ENCODE assay signal across 8 cellular contexts in the genomic region with DNA sequence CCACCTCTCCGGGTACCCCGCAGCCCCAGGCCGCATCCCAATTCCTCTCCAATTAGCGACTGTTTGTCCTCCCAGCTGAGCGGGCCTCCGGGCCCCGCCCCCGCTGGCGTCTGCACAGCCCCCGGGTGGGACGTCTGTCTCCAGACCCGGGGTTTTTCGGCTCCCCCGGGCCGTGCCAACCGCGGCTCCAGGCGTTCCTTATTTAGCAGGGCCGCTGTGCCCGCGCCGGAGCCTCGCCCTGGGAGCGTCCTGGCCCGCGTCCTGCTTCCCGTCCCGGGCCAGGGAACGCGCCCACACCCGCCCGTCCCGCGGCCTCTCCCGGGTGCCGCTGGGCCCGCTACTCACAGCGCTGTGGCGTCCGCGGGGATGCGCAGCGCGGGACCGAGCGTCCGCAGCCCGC. TPM values are rescaled to one million over a fixed set of nuclear protein-coding genes. Genes with fewer than 3 reads are reported as not detected.
DNase-seq lines count a peak whose midpoint lies in the region; FAIRE-seq and TF ChIP-seq lines count a peak whose summit lies in the region.
"Not testable (repeated sequence)": the region's sequence is repeated elsewhere in the genome, so short reads cannot be mapped to it uniquely, and the experiment has no call there.

No MANE protein-coding gene starts in this region.

- TF ChIP-seq EP300 in H1 (IDR thresholded peaks at IDR 0.05; ENCODE audit: borderline replicate concordance in 1 of 2, low read depth in 2 of 2, low read length in 2 of 2) = not testable (repeated sequence)

- H3K9me3 ChIP-seq in SJSA1 (replicated peaks); H1 (ENCODE audit: insufficient read depth in 2 of 2, low read depth in 1 of 2, low read length in 1 of 2); iPS-20b (ENCODE audit: insufficient read depth, low read depth, low read length); osteoblast (ENCODE audit: low read depth, low read length); stomach smooth muscle (ENCODE audit: control insufficient read depth in 2 of 2, low read length in 2 of 2): not testable (repeated sequence)

- peaks cover 0 to 19% of the 10 kb centered on the region in 2 experiments; a peak in 1 of 4 replicates for H3K79me2 ChIP-seq in H1 (ENCODE audit: control insufficient read depth in 1 of 2, insufficient read depth in 2 of 2, low read length in 2 of 2)
- not testable (repeated sequence) for H3K79me2 ChIP-seq in osteoblast (ENCODE audit: insufficient read depth, low read length)

- POLR2A ChIA-PET in H1 (lab: Charles Lee; ENCODE audit: partially characterized antibody) = not testable (repeated sequence)

- not testable (repeated sequence) for H4K91ac ChIP-seq in H1 (replicated peaks; ENCODE audit: insufficient read length, low read length)

- peak overlapping the region; percentile 46 for H3K4me3 ChIP-seq in Jurkat, Clone E6-1 (ENCODE audit: low read length)
- peak overlapping the region; percentile 41 for H3K4me3 ChIP-seq in SJSA1
- peak overlapping the region in 3 of 4 experiments; percentile 17 to 58 (median 52); a peak in 5 of 8 replicates for H3K4me3 ChIP-seq in H1 (ENCODE audit: extremely low read depth in 1 of 4, insufficient read depth in 2 of 4, low read depth in 3 of 4, low read length in 4 of 4)
- peak overlapping the region; percentile 58; the same call in 1 of the 2 replicates for H3K4me3 ChIP-seq in iPS-20b (ENCODE audit: low read length)
- H3K4me3 ChIP-seq in osteoblast (ENCODE audit: insufficient read depth, low read length) = peak overlapping the region; percentile 66
- peak overlapping the region; percentile 40 to 62 for H3K4me3 ChIP-seq in stomach smooth muscle (ENCODE audit: low read length in 2 of 2)

- peak overlapping the region in 1 of 7 donors; percentile 48 for H3K27ac Mint-ChIP-seq in CD14-positive monocyte
- H3K27ac Mint-ChIP-seq in activated T-helper 2 cell treated with anti-CD3 and anti-CD28 coated beads, Interferon-gamma antibody, Interleukin-2, Interleukin-4, amounts not matched to agents 10 μg/mL and 5 μg/mL and 100 μg/mL, durations not matched to agents 14 hours and 24 hours and 36 hours = not testable (repeated sequence)

- not testable (repeated sequence) for TF ChIP-seq RAD21 in H1 (IDR thresholded peaks at IDR 0.05 in 1 of 2, conservative IDR thresholded peaks at IDR 0.05 in 1 of 2; ENCODE audit: low read depth in 2 of 2, low read length in 2 of 2)

- TF ChIP-seq CTCF in CD14-positive monocyte (IDR thresholded peaks at IDR 0.05); H1 (IDR thresholded peaks at IDR 0.05; ENCODE audit: control extremely low read depth in 1 of 3, insufficient read depth in 1 of 3, low read depth in 1 of 3, low read length in 3 of 3); osteoblast (IDR thresholded peaks at IDR 0.05; ENCODE audit: extremely low read depth, low read depth, low read length): not testable (repeated sequence)

- H2BK12ac ChIP-seq in H1 (ENCODE audit: low read depth, low read length) = not testable (repeated sequence)

- H3K4me1 ChIP-seq in SJSA1 (replicated peaks); H1 (replicated peaks in 1 of 4; ENCODE audit: control insufficient read depth in 3 of 4, insufficient read depth in 4 of 4, low read length in 3 of 4); iPS-20b (ENCODE audit: insufficient read depth, low read length); osteoblast (ENCODE audit: insufficient read depth, low read length); stomach smooth muscle (ENCODE audit: control insufficient read depth, insufficient read depth, low read length): not testable (repeated sequence)

- not testable (repeated sequence) for H2AK5ac ChIP-seq in H1 (ENCODE audit: low read depth, low read length)

- not testable (repeated sequence) for H3K36me3 ChIP-seq in SJSA1; H1 (ENCODE audit: control insufficient read depth in 2 of 4, insufficient read depth in 4 of 4, low read length in 3 of 4); iPS-20b (ENCODE audit: insufficient read depth, low read depth, low read length); osteoblast (ENCODE audit: insufficient read depth, low read length); stomach smooth muscle (ENCODE audit: control insufficient read depth in 2 of 2, insufficient read depth in 2 of 2, low read length in 2 of 2)

- H3K27me3 ChIP-seq in SJSA1 (replicated peaks); H1 (replicated peaks in 1 of 4; ENCODE audit: control insufficient read depth in 3 of 4, extremely low read depth in 1 of 4, insufficient read depth in 3 of 4, low read length in 3 of 4); iPS-20b (ENCODE audit: insufficient read depth, low read length); osteoblast (ENCODE audit: insufficient read depth, low read length); stomach smooth muscle (ENCODE audit: control insufficient read depth in 1 of 2, insufficient read depth in 2 of 2, low read length in 2 of 2): not testable (repeated sequence)

- no CpG with 5 or more reads among the region's 48 CpGs for WGBS in H1 (ENCODE audit: extremely low coverage in 1 of 2, insufficient coverage in 1 of 2, insufficient read length in 1 of 2, insufficient replicate concordance in 2 of 2, low coverage in 1 of 2, low lambda C conversion rate in 2 of 2, missing lambda C conversion rate in 1 of 2), 2 experiments

- not testable (repeated sequence) for H3K23me2 ChIP-seq in H1 (ENCODE audit: low read depth, low read length)

- H3K4me2 ChIP-seq in H1 (ENCODE audit: insufficient read depth in 1 of 2, low read depth in 2 of 2, low read length in 2 of 2) = peak overlapping the region in 1 of 2 experiments; percentile 42; a peak in 2 of 4 replicates
- H3K4me2 ChIP-seq in osteoblast (ENCODE audit: insufficient read depth, low read length) = peak overlapping the region; percentile 39

- not testable (repeated sequence) for DNase-seq in CD14-positive monocyte (ENCODE audit: low spot score); Jurkat, Clone E6-1 (ENCODE audit: low read depth, low spot score); SJSA1 (ENCODE audit: low read depth in 1 of 2, low spot score in 2 of 2); activated T-helper 2 cell treated with anti-CD3 and anti-CD28 coated beads, Interferon-gamma antibody, Interleukin-2, Interleukin-4, amounts not matched to agents 10 μg/mL and 5 μg/mL and 100 μg/mL, durations not matched to agents 14 hours and 24 hours and 36 hours (ENCODE audit: low spot score); H1 (ENCODE audit: low read depth in 1 of 2, low spot score in 2 of 2)
- peak; percentile 36 for DNase-seq in osteoblast (ENCODE audit: insufficient read length, low spot score, missing footprints)

- H2AFZ ChIP-seq in H1 (ENCODE audit: low read length); osteoblast (ENCODE audit: low read length): not testable (repeated sequence)

- not testable (repeated sequence) for H2BK15ac ChIP-seq in H1 (ENCODE audit: low read length)

- H3K9ac ChIP-seq in H1 (replicated peaks in 1 of 4; ENCODE audit: extremely low read depth in 1 of 4, low read depth in 3 of 4, low read length in 3 of 4); iPS-20b (ENCODE audit: low read depth, low read length): not testable (repeated sequence)
- peak overlapping the region in 1 of 2 donors; percentile 38 for H3K9ac ChIP-seq in stomach smooth muscle (ENCODE audit: low read length in 2 of 2)

- H3K4me3 Mint-ChIP-seq in CD14-positive monocyte = peak overlapping the region; percentile 63 to 67
- H3K4me3 Mint-ChIP-seq in activated T-helper 2 cell treated with anti-CD3 and anti-CD28 coated beads, Interferon-gamma antibody, Interleukin-2, Interleukin-4, amounts not matched to agents 10 μg/mL and 5 μg/mL and 100 μg/mL, durations not matched to agents 14 hours and 24 hours and 36 hours (ENCODE audit: low read depth) = peak overlapping the region; percentile 64

- not testable (repeated sequence) for H2BK5ac ChIP-seq in H1 (ENCODE audit: low read depth, low read length)

- not testable (repeated sequence) for H3K36me3 Mint-ChIP-seq in CD14-positive monocyte; activated T-helper 2 cell treated with anti-CD3 and anti-CD28 coated beads, Interferon-gamma antibody, Interleukin-2, Interleukin-4, amounts not matched to agents 10 μg/mL and 5 μg/mL and 100 μg/mL, durations not matched to agents 14 hours and 24 hours and 36 hours (ENCODE audit: low read depth)

- H3K14ac ChIP-seq in H1 (ENCODE audit: insufficient read length) = not testable (repeated sequence)

- not testable (repeated sequence) for H4K20me1 ChIP-seq in H1 (replicated peaks in 1 of 2; ENCODE audit: control insufficient read depth in 1 of 2, insufficient read depth in 2 of 2, low read length in 2 of 2); osteoblast (ENCODE audit: insufficient read depth, low read length)

- not testable (repeated sequence) for TF ChIP-seq POLR2A in H1 (IDR thresholded peaks at IDR 0.05; ENCODE audit: control extremely low read depth in 1 of 2, low read depth in 2 of 2, low read length in 2 of 2)

- not testable (repeated sequence) for FAIRE-seq in H1 (lab: Jason Lieb, UNC)

- not testable (repeated sequence) for H4K5ac ChIP-seq in H1 (ENCODE audit: insufficient read length, low read depth, low read length)

- not testable (repeated sequence) for H3K4me1 Mint-ChIP-seq in CD14-positive monocyte; activated T-helper 2 cell treated with anti-CD3 and anti-CD28 coated beads, Interferon-gamma antibody, Interleukin-2, Interleukin-4, amounts not matched to agents 10 μg/mL and 5 μg/mL and 100 μg/mL, durations not matched to agents 14 hours and 24 hours and 36 hours (ENCODE audit: low read depth)

- H3K27ac ChIP-seq in SJSA1; H1 (ENCODE audit: low read depth, low read length); iPS-20b (ENCODE audit: low read length); osteoblast (ENCODE audit: low read depth, low read length); stomach smooth muscle (ENCODE audit: low read length): not testable (repeated sequence)

- H3K56ac ChIP-seq in H1 (replicated peaks; ENCODE audit: insufficient read length, low read depth, low read length) = not testable (repeated sequence)

- CTCF ChIA-PET in H1 (lab: Charles Lee; ENCODE audit: partially characterized antibody) = not testable (repeated sequence)

- H2BK120ac ChIP-seq in H1 (replicated peaks; ENCODE audit: low read depth, low read length) = not testable (repeated sequence)

- not testable (repeated sequence) for H4K8ac ChIP-seq in H1 (ENCODE audit: extremely low read depth, insufficient read depth, low read length)

- not testable (repeated sequence) for H3K79me1 ChIP-seq in H1 (ENCODE audit: low read depth, low read length)

- H3K9me3 Mint-ChIP-seq in CD14-positive monocyte; activated T-helper 2 cell treated with anti-CD3 and anti-CD28 coated beads, Interferon-gamma antibody, Interleukin-2, Interleukin-4, amounts not matched to agents 10 μg/mL and 5 μg/mL and 100 μg/mL, durations not matched to agents 14 hours and 24 hours and 36 hours: not testable (repeated sequence)

- not testable (repeated sequence) for H2BK20ac ChIP-seq in H1 (ENCODE audit: low read length)

- H3K4ac ChIP-seq in H1 (replicated peaks; ENCODE audit: insufficient read length, low read depth, low read length) = not testable (repeated sequence)

- not testable (repeated sequence) for H3K23ac ChIP-seq in H1 (ENCODE audit: insufficient read length)

- H3K18ac ChIP-seq in H1 (ENCODE audit: extremely low read depth, low read length) = not testable (repeated sequence)

- H3K27me3 Mint-ChIP-seq in CD14-positive monocyte (ENCODE audit: low read depth in 3 of 3); activated T-helper 2 cell treated with anti-CD3 and anti-CD28 coated beads, Interferon-gamma antibody, Interleukin-2, Interleukin-4, amounts not matched to agents 10 μg/mL and 5 μg/mL and 100 μg/mL, durations not matched to agents 14 hours and 24 hours and 36 hours (ENCODE audit: low read depth): not testable (repeated sequence)

- intact Hi-C loops in CD14-positive monocyte (cut with micrococcal nuclease); activated T-helper 2 cell treated with anti-CD3 and anti-CD28 coated beads, Interferon-gamma antibody, Interleukin-2, Interleukin-4, amounts not matched to agents 10 μg/mL and 5 μg/mL and 100 μg/mL, durations not matched to agents 14 hours and 24 hours and 36 hours (cut with micrococcal nuclease): not testable (repeated sequence)

RNA-seq across cellular contexts. Expression of gene RRN3, which starts 59.9 kb away (rescaled TPM):
- 1 to 10 TPM; 4.3 to 9.2 TPM for polyA plus RNA-seq in CD14-positive monocyte
- polyA plus RNA-seq in Jurkat, Clone E6-1 (2012; ENCODE audit: insufficient read depth, insufficient read length) = 32.4 TPM
- 61.6 and 67.6 TPM in 2 replicates for total RNA-seq in SJSA1 (2014; rRNA removed; shearing (Covaris generic))
- 37.5 and 39.1 TPM in 2 replicates for total RNA-seq in activated T-helper 2 cell treated with anti-CD3 and anti-CD28 coated beads, Interferon-gamma antibody, Interleukin-2, Interleukin-4, amounts not matched to agents 10 μg/mL and 5 μg/mL and 100 μg/mL, durations not matched to agents 14 hours and 24 hours and 36 hours
- 26.0 and 26.1 TPM in 2 replicates for total RNA-seq in H1 (2021; fragmentation: NEBNext Ultra II Directional; extraction: Animal tissue kit (Norgen Biotek cat#: 25700))
- 10.0 and 15.1 TPM in 2 replicates for polyA plus RNA-seq in H1 (2011; rRNA removed)
- polyA plus RNA-seq in H1 (2011; cell fraction: cytosol; rRNA removed) = 17.5 TPM
- 14.9 TPM for polyA plus RNA-seq in H1 (2011; cell fraction: nucleus; rRNA removed)
- polyA plus RNA-seq in H1 (2012, experiment 1 of 2) = 18.4 to 25.3 TPM (median 20.4 TPM) in 4 replicates
- 1.7 TPM for polyA plus RNA-seq in H1 (2012, experiment 2 of 2)
- polyA plus RNA-seq in H1 (2013, experiment 1 of 2) = 12.6 TPM
- polyA plus RNA-seq in H1 (2013, experiment 2 of 2) = 12.8 TPM
- 34.0 and 41.1 TPM in 2 replicates for polyA minus RNA-seq in H1 (2011; rRNA and poly(A)+ RNA removed)
- polyA minus RNA-seq in H1 (2011; cell fraction: cytosol; rRNA and poly(A)+ RNA removed) = 19.2 TPM
- polyA minus RNA-seq in H1 (2011; cell fraction: nucleus; rRNA and poly(A)+ RNA removed) = 17.5 TPM
- total RNA-seq in osteoblast = 23.0 and 29.3 TPM in 2 replicates
